Comparison of ENCODE assay signal across 8 cellular contexts in genomic region chr12:123231931-123232330, GRCh38. TPM values are rescaled to one million over a fixed set of nuclear protein-coding genes. Genes with fewer than 3 reads are reported as not detected.
DNase-seq lines count a peak whose midpoint lies in the region; TF ChIP-seq lines count a peak whose summit lies in the region.

No MANE protein-coding gene starts in this region.

- H3K27ac ChIP-seq in SJCRH30 (peak overlapping the region; percentile 75), skin epidermis (peak overlapping the region in 16 of 21 experiments; percentile 61 to 92 (median 82))

- no peaks in the 10 kb centered on the region for H3K4me1 ChIP-seq in SJCRH30

- DNase-seq in NCI-H2107 treated with DMSO at 0.1 percent for 48 hours (lab: John Stamatoyannopoulos, UW; ENCODE audit: unreplicated experiment) (peak; percentile 24), NCI-H2107 (lab: John Stamatoyannopoulos, UW) (no peak), SJCRH30 (peak in 1 of 2 experiments; percentile 15), fibroblast of the aortic adventitia (ENCODE audit: low read depth) (no peak), NCI-H510A treated with DMSO at 0.1 percent for 48 hours (lab: John Stamatoyannopoulos, UW) (no peak), GF-D8 (lab: John Stamatoyannopoulos, UW) (no peak), NCI-H2029 (lab: John Stamatoyannopoulos, UW) (no peak)

- no peak for TF ChIP-seq CTCF in fibroblast of the aortic adventitia (IDR thresholded peaks at IDR 0.05; ENCODE audit: insufficient read depth, low read length)

- H3K36me3 ChIP-seq in SJCRH30 = peaks cover 11% of the 10 kb centered on the region

- H3K4me3 ChIP-seq in SJCRH30 (peak overlapping the region; percentile 68), fibroblast of the aortic adventitia (ENCODE audit: low read depth, low read length) (peak overlapping the region; percentile 93), skin epidermis (peak overlapping the region; percentile 60 to 95 (median 77))

- no peaks in the 10 kb centered on the region for H3K9me3 ChIP-seq in SJCRH30 (replicated peaks)

- H3K27me3 ChIP-seq in SJCRH30 = no peaks in the 10 kb centered on the region

RNA-seq across cellular contexts. Expression of gene MPHOSPH9, which starts 1.0 kb away (rescaled TPM):
- total RNA-seq in SJCRH30 (2014; rRNA removed; shearing (Covaris generic)) = 68.7 and 78.2 TPM in 2 replicates
- 27.4 and 68.9 TPM in 2 replicates for total RNA-seq in fibroblast of the aortic adventitia (ENCODE audit: low replicate concordance)

RNA-seq across cellular contexts. Expression of gene MTRFR, which starts 1.3 kb away (rescaled TPM):
- total RNA-seq in SJCRH30 (2014; rRNA removed; shearing (Covaris generic)) = 16.9 and 19.8 TPM in 2 replicates
- total RNA-seq in fibroblast of the aortic adventitia (ENCODE audit: low replicate concordance) = 12.8 and 17.5 TPM in 2 replicates

RNA-seq across cellular contexts. Expression of gene CDK2AP1, which starts 39.7 kb away (rescaled TPM):
- 369 and 389 TPM in 2 replicates for total RNA-seq in SJCRH30 (2014; rRNA removed; shearing (Covaris generic))
- total RNA-seq in fibroblast of the aortic adventitia (ENCODE audit: low replicate concordance) = 85.5 and 356 TPM in 2 replicates
